1 cellular context compared by ENCODE assay signal in genomic region chr16:89822188-89823086, GRCh38.
TF ChIP-seq lines count a peak whose summit lies in the region.

No MANE protein-coding gene starts in this region.

TF ChIP-seq in HepG2, 621 proteins besides CTCF, POLR2A, EP300 and RAD21 (continued from another document and continues in another):
- peak; percentile 58 for TF ChIP-seq TFE3 (CRISPR knock-in tag; IDR thresholded peaks at IDR 0.05)
- peak; percentile 97 for TF ChIP-seq ZNF687 (CRISPR knock-in tag; IDR thresholded peaks at IDR 0.05)
- peak; percentile 64; the same call in 1 of the 2 replicates for TF ChIP-seq ZNF598 (CRISPR knock-in tag; IDR thresholded peaks at IDR 0.05; ENCODE audit: borderline replicate concordance)
- 0 out of 2 replicates have a peak, but pooled peaks have one; percentile 49 for TF ChIP-seq MLXIP (CRISPR knock-in tag; IDR thresholded peaks at IDR 0.05; ENCODE audit: borderline replicate concordance)
- peak; percentile 95 for TF ChIP-seq SOX5 (CRISPR knock-in tag; IDR thresholded peaks at IDR 0.05; ENCODE audit: borderline replicate concordance)
- TF ChIP-seq HIVEP1 (CRISPR knock-in tag; IDR thresholded peaks at IDR 0.05) = peak; percentile 57
- TF ChIP-seq ZNF326 (CRISPR knock-in tag; IDR thresholded peaks at IDR 0.05; ENCODE audit: borderline replicate concordance) = no peak
- TF ChIP-seq ZFY (CRISPR knock-in tag; IDR thresholded peaks at IDR 0.05) = peak; percentile 88
- TF ChIP-seq ZNF878 (CRISPR knock-in tag; IDR thresholded peaks at IDR 0.05) = peak; percentile 82
- peak; percentile 73; the same call in 1 of the 2 replicates for TF ChIP-seq ELF4 (CRISPR knock-in tag; IDR thresholded peaks at IDR 0.05; ENCODE audit: borderline replicate concordance)
- TF ChIP-seq CREB3 (CRISPR knock-in tag; IDR thresholded peaks at IDR 0.05) = peak; percentile 72; the same call in 1 of the 2 replicates
- TF ChIP-seq ZNF136 (CRISPR knock-in tag; IDR thresholded peaks at IDR 0.05; ENCODE audit: low read depth) = peak; percentile 91; the same call in 1 of the 2 replicates
- no peak for TF ChIP-seq BCLAF1 (IDR thresholded peaks at IDR 0.05)
- TF ChIP-seq ZNF224 (CRISPR knock-in tag; IDR thresholded peaks at IDR 0.05) = peak; percentile 96
- TF ChIP-seq RCOR2 (CRISPR knock-in tag; IDR thresholded peaks at IDR 0.05) = peak; percentile 94
- TF ChIP-seq ZNF768 (CRISPR knock-in tag; IDR thresholded peaks at IDR 0.05) = peak; percentile 71
- TF ChIP-seq ETV5 (CRISPR knock-in tag; IDR thresholded peaks at IDR 0.05; ENCODE audit: borderline replicate concordance) = peak; percentile 80
- TF ChIP-seq ZNF749 (CRISPR knock-in tag; IDR thresholded peaks at IDR 0.05; ENCODE audit: borderline replicate concordance) = peak; percentile 79; the same call in 1 of the 2 replicates
- TF ChIP-seq ZNF775 (CRISPR knock-in tag; IDR thresholded peaks at IDR 0.05; ENCODE audit: borderline replicate concordance) = no peak
- peak; percentile 81 for TF ChIP-seq ZNF124 (CRISPR knock-in tag; IDR thresholded peaks at IDR 0.05)
- TF ChIP-seq ZNF609 (CRISPR knock-in tag; IDR thresholded peaks at IDR 0.05; ENCODE audit: borderline replicate concordance) = peak; percentile 96
- no peak for TF ChIP-seq IKZF4 (CRISPR knock-in tag; IDR thresholded peaks at IDR 0.05; ENCODE audit: borderline replicate concordance, low read depth, not compliant biosample characterization)
- TF ChIP-seq SAFB2 (CRISPR knock-in tag; IDR thresholded peaks at IDR 0.05; ENCODE audit: borderline replicate concordance, low read depth) = peak; percentile 99
- TF ChIP-seq ZNF577 (CRISPR knock-in tag; IDR thresholded peaks at IDR 0.05; ENCODE audit: borderline replicate concordance, low read depth) = no peak
- TF ChIP-seq ZNF777 (CRISPR knock-in tag; IDR thresholded peaks at IDR 0.05) = 0 out of 2 replicates have a peak, but pooled peaks have one; percentile 23
- TF ChIP-seq ZNF18 (CRISPR knock-in tag; IDR thresholded peaks at IDR 0.05; ENCODE audit: insufficient replicate concordance) = peak; percentile 98
- TF ChIP-seq HBP1 (CRISPR knock-in tag; IDR thresholded peaks at IDR 0.05; ENCODE audit: low read depth) = peak; percentile 91; the same call in 1 of the 2 replicates
- TF ChIP-seq ZBTB7A (CRISPR knock-in tag; IDR thresholded peaks at IDR 0.05) = peak; percentile 57; the same call in 1 of the 2 replicates
